Comparison of ENCODE assay signal across 9 cellular contexts in the genomic region with DNA sequence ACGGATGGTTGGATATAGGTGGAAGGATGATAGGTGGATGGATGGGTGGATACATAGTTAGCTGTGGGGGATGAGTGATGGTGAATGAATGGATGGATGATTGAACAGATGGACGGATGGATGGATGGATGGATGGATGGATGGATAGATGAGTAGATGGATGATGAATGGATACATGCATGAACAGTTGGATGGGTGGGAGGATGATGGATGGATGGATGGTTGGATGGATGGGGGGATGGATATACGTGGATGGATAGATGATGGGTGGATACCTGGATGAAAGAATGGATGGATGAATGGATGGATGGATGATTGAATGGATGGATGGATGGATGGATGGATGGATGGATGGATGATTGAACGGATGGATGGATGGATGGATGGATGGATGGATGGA.
"Had no signal": no experiment of that assay in that cellular context is flagged by ENCODE, and none has a peak within 500 bp of the region (broad histone marks: within the 10 kb centered on the region; RNA-seq: fewer than 3 reads in every experiment).

No MANE protein-coding gene starts in this region.

- H3K9ac ChIP-seq: GM23248, KMS-11 had no signal

- FAIRE-seq: H54, HTR-8/SVneo had no signal

- H3K27ac ChIP-seq: GM23248, KMS-11 had no signal

- H2AFZ ChIP-seq: GM23248 had no signal

- DNase-seq: GM23248, GOT3, H9, HCEC 1CT, HFFc6, KBM-7 had no signal

- H3K4me3 ChIP-seq: GM23248 had no signal

- H3K4me2 ChIP-seq: KMS-11 had no signal
